27 cellular contexts compared by ENCODE assay signal in genomic region chr20:15176929-15177328, GRCh38.
"Had no signal": no experiment of that assay in that cellular context is flagged by ENCODE, and none has a peak within 500 bp of the region (broad histone marks: within the 10 kb centered on the region; RNA-seq: fewer than 3 reads in every experiment).

No MANE protein-coding gene starts in this region.

- ATAC-seq: activated CD4-positive, alpha-beta T cell treated with anti-CD3 and anti-CD28 coated beads for 36 hours; activated CD8-positive, alpha-beta memory T cell treated with anti-CD3 and anti-CD28 coated beads, Interleukin-2, amount 10 ng/mL, durations not matched to agents 7 days and 5 days; activated CD8-positive, alpha-beta T cell treated with anti-CD3 and anti-CD28 coated beads, Interleukin-2, amount 10 ng/mL, durations not matched to agents 7 days and 5 days; activated T-cell treated with anti-CD3 and anti-CD28 coated beads, Interleukin-2, amount 50 U/mL, for 72 hours; body of pancreas; mucosa of descending colon had no signal

- H3K27me3 Mint-ChIP-seq: activated CD4-positive, alpha-beta T cell treated with anti-CD3 and anti-CD28 coated beads for 36 hours; activated CD8-positive, alpha-beta memory T cell treated with anti-CD3 and anti-CD28 coated beads, Interleukin-2, amount 10 ng/mL, durations not matched to agents 7 days and 5 days; activated naive CD8-positive, alpha-beta T cell; natural killer cell treated with Interleukin-12 subunit alpha and Interleukin-12 subunit beta and Interleukin-15 and Interleukin-18, amount 100 ng/mL, for 72 hours had no signal

- H3K36me3 Mint-ChIP-seq: activated naive CD8-positive, alpha-beta T cell; natural killer cell treated with Interleukin-12 subunit alpha and Interleukin-12 subunit beta and Interleukin-15 and Interleukin-18, amount 100 ng/mL, for 72 hours had no signal

- H3K4me1 ChIP-seq: body of pancreas, left ventricle myocardium inferior, prostate gland, uterus had no signal

- H3K4me1 Mint-ChIP-seq: activated CD4-positive, alpha-beta T cell treated with anti-CD3 and anti-CD28 coated beads for 36 hours; activated CD8-positive, alpha-beta memory T cell treated with anti-CD3 and anti-CD28 coated beads, Interleukin-2, amount 10 ng/mL, durations not matched to agents 7 days and 5 days had no signal

- H3K36me3 ChIP-seq: cardiac muscle cell, left ventricle myocardium inferior, ovary, prostate gland, thoracic aorta, uterus had no signal

- H3K27me3 ChIP-seq: body of pancreas, cardiac muscle cell, ovary, uterus had no signal

- H3K27ac ChIP-seq: body of pancreas, cardiac muscle cell, epithelial cell of prostate, left ventricle myocardium inferior, ovary, prostate gland, thoracic aorta, uterus had no signal

- H3K9me3 ChIP-seq: ovary, prostate gland, thoracic aorta, uterus had no signal

- H3K4me3 ChIP-seq: body of pancreas, cardiac muscle cell, left ventricle myocardium inferior, lung, mucosa of descending colon, ovary, prostate gland, thoracic aorta, uterus had no signal

- H3K27ac Mint-ChIP-seq: activated CD4-positive, alpha-beta T cell treated with anti-CD3 and anti-CD28 coated beads for 36 hours; activated CD8-positive, alpha-beta memory T cell treated with anti-CD3 and anti-CD28 coated beads, Interleukin-2, amount 10 ng/mL, durations not matched to agents 7 days and 5 days; activated CD8-positive, alpha-beta T cell treated with anti-CD3 and anti-CD28 coated beads, Interleukin-2, amount 10 ng/mL, durations not matched to agents 7 days and 5 days; activated naive CD8-positive, alpha-beta T cell; activated T-cell treated with anti-CD3 and anti-CD28 coated beads, Interleukin-2, amount 50 U/mL, for 72 hours; natural killer cell treated with Interleukin-12 subunit alpha and Interleukin-12 subunit beta and Interleukin-15 and Interleukin-18, amount 100 ng/mL, for 72 hours; T-helper 2 cell treated with Interferon-gamma antibody and Interleukin-4, amounts not matched to agents 5 μg/mL and 100 μg/mL, for 36 hours had no signal

- DNase-seq: activated CD4-positive, alpha-beta T cell treated with anti-CD3 and anti-CD28 coated beads for 36 hours; activated CD4-positive, CD25-positive, alpha-beta regulatory T cell; activated CD8-positive, alpha-beta memory T cell treated with anti-CD3 and anti-CD28 coated beads, Interleukin-2, amount 10 ng/mL, durations not matched to agents 7 days and 5 days; activated CD8-positive, alpha-beta T cell treated with anti-CD3 and anti-CD28 coated beads, Interleukin-2, amount 10 ng/mL, durations not matched to agents 7 days and 5 days; activated naive CD4-positive, alpha-beta T cell; activated T-cell treated with anti-CD3 and anti-CD28 coated beads for 4 hours; activated T-cell treated with anti-CD3 and anti-CD28 coated beads, Interleukin-2, amount 50 U/mL, for 72 hours; aorta; body of pancreas; islet precursor cell; left ventricle myocardium inferior; mucosa of descending colon; ovary; stimulated activated CD4-positive, alpha-beta T cell treated with anti-CD3 and anti-CD28 coated beads, Interleukin-15, amount 100 ng/mL, for 24 hours; stimulated activated CD4-positive, alpha-beta T cell treated with anti-CD3 and anti-CD28 coated beads, Interleukin-2, amount 100 ng/mL, for 24 hours; stimulated activated naive CD4-positive, alpha-beta T cell treated with Interleukin-2 at 50 U/mL for 16 hours; T-helper 1 cell; trophoblast cell; uterus had no signal

- H3K4me3 Mint-ChIP-seq: activated CD4-positive, alpha-beta T cell treated with anti-CD3 and anti-CD28 coated beads for 36 hours; activated CD8-positive, alpha-beta memory T cell treated with anti-CD3 and anti-CD28 coated beads, Interleukin-2, amount 10 ng/mL, durations not matched to agents 7 days and 5 days; activated CD8-positive, alpha-beta T cell treated with anti-CD3 and anti-CD28 coated beads, Interleukin-2, amount 10 ng/mL, durations not matched to agents 7 days and 5 days; activated naive CD8-positive, alpha-beta T cell; activated T-cell treated with anti-CD3 and anti-CD28 coated beads, Interleukin-2, amount 50 U/mL, for 72 hours; natural killer cell treated with Interleukin-12 subunit alpha and Interleukin-12 subunit beta and Interleukin-15 and Interleukin-18, amount 100 ng/mL, for 72 hours; T-helper 2 cell treated with Interferon-gamma antibody and Interleukin-4, amounts not matched to agents 5 μg/mL and 100 μg/mL, for 36 hours had no signal
